ENCODE assay signal across 9 cellular contexts in the genomic region with DNA sequence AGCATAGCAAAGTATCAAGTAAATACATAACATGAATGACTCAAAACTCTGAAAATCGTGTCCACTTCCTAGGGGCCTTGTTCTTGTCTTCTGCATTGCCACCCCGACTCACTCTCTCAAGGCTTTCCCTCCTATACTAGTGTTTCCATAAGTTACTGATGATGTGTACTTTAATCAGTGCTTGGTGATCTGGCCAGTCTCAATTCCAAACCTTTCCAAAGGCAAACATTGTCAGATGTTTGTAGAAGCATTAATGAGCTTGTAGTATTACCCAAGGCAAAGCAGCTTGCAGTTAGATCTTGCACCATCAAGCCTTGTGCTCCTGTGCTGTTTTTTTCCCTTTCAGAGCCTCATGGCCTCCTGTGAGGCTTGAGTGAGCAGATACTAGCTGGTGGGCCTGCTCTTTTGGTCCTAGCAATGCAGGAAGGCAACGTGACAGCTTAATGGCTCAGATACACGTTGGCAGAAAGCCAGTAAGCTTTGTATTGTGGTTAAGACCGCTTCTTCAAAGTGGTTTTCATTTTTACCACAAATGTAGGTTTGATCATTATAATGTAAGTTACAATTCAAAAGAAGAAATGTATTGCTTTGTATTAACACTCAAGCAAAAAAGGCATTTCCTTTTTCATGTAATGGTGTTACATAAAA. TPM values are rescaled to one million over a fixed set of nuclear protein-coding genes. Genes with fewer than 3 reads are reported as not detected.
DNase-seq lines count a peak whose midpoint lies in the region; ATAC-seq and TF ChIP-seq lines count a peak whose summit lies in the region.
"Had no signal": no experiment of that assay in that cellular context is flagged by ENCODE, and none has a peak within 500 bp of the region (broad histone marks: within the 10 kb centered on the region; RNA-seq: fewer than 3 reads in every experiment).

No MANE protein-coding gene starts in this region.

- H3K9me3 Mint-ChIP-seq in activated T-cell treated with anti-CD3 and anti-CD28 coated beads, Interleukin-2, amount 50 U/mL, for 4 hours: no peaks in the 10 kb centered on the region
- H3K9me3 Mint-ChIP-seq in stimulated activated naive B cell treated with anti-CD40 and anti-IgM and Interleukin-4, amounts not matched to agents 10 μg/mL and 1 μg/mL and 100 μg/mL, for 72 hours: no peaks in the 10 kb centered on the region
- H3K9me3 Mint-ChIP-seq: activated B cell treated with CpG ODN at 0.5 μM for 24 hours had no signal

- peaks cover 29% of the 10 kb centered on the region for H3K36me3 Mint-ChIP-seq in activated T-cell treated with anti-CD3 and anti-CD28 coated beads, Interleukin-2, amount 50 U/mL, for 4 hours (ENCODE audit: insufficient read depth)
- peaks cover 16 to 23% of the 10 kb centered on the region in 2 donors for H3K36me3 Mint-ChIP-seq in stimulated activated naive B cell treated with anti-CD40 and anti-IgM and Interleukin-4, amounts not matched to agents 10 μg/mL and 1 μg/mL and 100 μg/mL, for 72 hours

- peak; percentile 67 for DNase-seq in DMS53 (lab: John Stamatoyannopoulos, UW)
- peak; percentile 95 for DNase-seq in NOMO-1 treated with DMSO at 0.1 percent for 48 hours (lab: John Stamatoyannopoulos, UW; ENCODE audit: unreplicated experiment)
- DNase-seq in activated T-cell treated with anti-CD3 and anti-CD28 coated beads, Interleukin-2, amount 50 U/mL, for 4 hours: peak; percentile 10
- peak; percentile 89 for DNase-seq in iris pigment epithelial cell (ENCODE audit: low read depth)
- DNase-seq in stimulated activated naive B cell treated with anti-CD40 and anti-IgM and Interleukin-4, amounts not matched to agents 10 μg/mL and 1 μg/mL and 100 μg/mL, for 72 hours: peak; percentile 17
- no peak for DNase-seq in omental fat pad (ENCODE audit: low spot score)
- DNase-seq: activated B cell treated with CpG ODN at 0.5 μM for 24 hours had no signal

- no peak for TF ChIP-seq CTCF in omental fat pad (IDR thresholded peaks at IDR 0.05)

- peak; percentile 95 for ATAC-seq in GM19438 (IDR thresholded peaks at IDR 0.05; ENCODE audit: low read depth, unreplicated experiment)
- ATAC-seq in HG03457 (IDR thresholded peaks at IDR 0.05; ENCODE audit: unreplicated experiment): peak; percentile 81
- ATAC-seq in activated T-cell treated with anti-CD3 and anti-CD28 coated beads, Interleukin-2, amount 50 U/mL, for 4 hours: peak; percentile 86 to 87
- ATAC-seq in stimulated activated naive B cell treated with anti-CD40 and anti-IgM and Interleukin-4, amounts not matched to agents 10 μg/mL and 1 μg/mL and 100 μg/mL, for 72 hours (replicated peaks): peak; percentile 81 to 88
- ATAC-seq in omental fat pad (ENCODE audit: low FRiP score): no peak

- peak overlapping the region; percentile 48 for H3K27ac Mint-ChIP-seq in stimulated activated naive B cell treated with anti-CD40 and anti-IgM and Interleukin-4, amounts not matched to agents 10 μg/mL and 1 μg/mL and 100 μg/mL, for 72 hours
- H3K27ac Mint-ChIP-seq: activated B cell treated with CpG ODN at 0.5 μM for 24 hours had no signal

- peaks cover 3% of the 10 kb centered on the region for H3K27me3 Mint-ChIP-seq in activated T-cell treated with anti-CD3 and anti-CD28 coated beads, Interleukin-2, amount 50 U/mL, for 4 hours (ENCODE audit: low read depth)
- H3K27me3 Mint-ChIP-seq in stimulated activated naive B cell treated with anti-CD40 and anti-IgM and Interleukin-4, amounts not matched to agents 10 μg/mL and 1 μg/mL and 100 μg/mL, for 72 hours: no peaks in the 10 kb centered on the region
- H3K27me3 Mint-ChIP-seq: activated B cell treated with CpG ODN at 0.5 μM for 24 hours had no signal

- H3K4me3 Mint-ChIP-seq in activated T-cell treated with anti-CD3 and anti-CD28 coated beads, Interleukin-2, amount 50 U/mL, for 4 hours: peak overlapping the region; percentile 9
- H3K4me3 Mint-ChIP-seq in stimulated activated naive B cell treated with anti-CD40 and anti-IgM and Interleukin-4, amounts not matched to agents 10 μg/mL and 1 μg/mL and 100 μg/mL, for 72 hours: no peak overlapping the region
- H3K4me3 Mint-ChIP-seq: activated B cell treated with CpG ODN at 0.5 μM for 24 hours had no signal

- peaks cover 55% of the 10 kb centered on the region for H3K4me1 Mint-ChIP-seq in activated T-cell treated with anti-CD3 and anti-CD28 coated beads, Interleukin-2, amount 50 U/mL, for 4 hours (ENCODE audit: low read depth)
- peaks cover 23 to 52% of the 10 kb centered on the region in 2 donors for H3K4me1 Mint-ChIP-seq in stimulated activated naive B cell treated with anti-CD40 and anti-IgM and Interleukin-4, amounts not matched to agents 10 μg/mL and 1 μg/mL and 100 μg/mL, for 72 hours

RNA-seq across cellular contexts. Expression of a gene that starts 51.8 kb away (rescaled TPM):
- total RNA-seq in activated T-cell treated with anti-CD3 and anti-CD28 coated beads, Interleukin-2, amount 50 U/mL, for 4 hours: 100 to 1,000 TPM; 164 to 194 (median 182) TPM
- 100 to 1,000 TPM in 3 of 4 donors, 10 to 100 TPM in 1; 94.1 to 129 (median 113) TPM for total RNA-seq in omental fat pad
